In the genomic region with DNA sequence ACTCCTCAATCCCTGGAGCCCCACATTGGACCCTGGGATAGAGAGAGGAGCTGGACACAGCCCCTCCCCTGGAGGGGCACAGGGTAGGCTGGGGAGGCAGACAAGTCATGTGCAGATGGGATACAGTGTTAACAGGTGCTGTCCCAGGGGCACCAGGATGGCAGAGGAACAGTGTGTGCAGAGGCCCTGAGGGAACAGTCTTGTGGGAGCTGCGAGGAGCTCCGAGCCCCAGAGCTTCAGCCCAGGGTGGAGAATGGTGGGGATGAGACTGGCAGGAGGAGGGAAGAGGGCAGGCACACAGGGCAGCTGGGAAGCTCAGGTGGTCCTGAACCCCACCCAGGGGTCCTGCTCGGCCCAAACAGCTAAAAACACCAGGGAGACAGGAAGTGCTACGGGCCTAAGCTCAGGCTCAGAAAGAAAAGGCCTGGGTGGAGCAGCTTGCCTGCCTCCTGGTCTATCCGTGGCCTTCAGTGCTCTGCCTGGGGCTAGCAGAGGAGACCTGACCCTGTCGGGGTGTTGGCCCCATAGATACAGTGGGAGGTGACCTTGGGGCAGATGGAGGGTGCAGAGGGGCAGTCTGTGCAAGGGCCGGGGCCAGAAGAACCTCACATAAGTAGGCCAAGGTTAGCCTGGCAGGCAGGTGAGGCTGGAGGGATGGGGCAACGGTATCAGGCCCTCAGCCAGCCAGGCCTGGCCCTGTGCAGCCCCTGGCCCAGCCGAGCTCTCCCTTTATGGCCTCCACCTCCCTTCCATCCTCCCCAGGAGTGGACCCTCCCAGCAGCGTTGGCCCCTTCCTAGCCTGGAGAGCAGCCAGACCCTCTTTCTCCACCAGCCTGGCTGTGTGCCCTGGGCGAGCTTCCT, we compare ENCODE assay signal across 9 cellular contexts. TPM values are rescaled to one million over a fixed set of nuclear protein-coding genes. Genes with fewer than 3 reads are reported as not detected.
DNase-seq lines count a peak whose midpoint lies in the region; ATAC-seq, FAIRE-seq and TF ChIP-seq lines count a peak whose summit lies in the region.
"Had no signal": no experiment of that assay in that cellular context is flagged by ENCODE, and none has a peak within 500 bp of the region (broad histone marks: within the 10 kb centered on the region; RNA-seq: fewer than 3 reads in every experiment).

No MANE protein-coding gene starts in this region.

- no peaks in the 10 kb centered on the region for H3K27me3 Mint-ChIP-seq in astrocyte (ENCODE audit: low read depth, unreplicated experiment)

- peaks cover 13% of the 10 kb centered on the region for H4K20me1 ChIP-seq in astrocyte (ENCODE audit: insufficient read depth, low read length)

- H3K4me3 ChIP-seq in RWPE2 (ENCODE audit: severe bottlenecking) (no peak overlapping the region), astrocyte (ENCODE audit: insufficient read depth, low read depth, low read length) (no peak overlapping the region), lower lobe of right lung (no peak overlapping the region), suprapubic skin (peak overlapping the region; percentile 16)

- H3K27ac Mint-ChIP-seq in astrocyte (ENCODE audit: unreplicated experiment), result no peak overlapping the region

- H2AFZ ChIP-seq in astrocyte (ENCODE audit: low read depth, low read length), result peak overlapping the region; percentile 23

- FAIRE-seq in astrocyte (lab: Jason Lieb, UNC), result no peak

- DNase-seq in RWPE2 (ENCODE audit: low spot score) (peak; percentile 34), astrocyte (ENCODE audit: low read depth) (no peak), lower lobe of right lung (peak; percentile 39), suprapubic skin (ENCODE audit: low spot score in 2 of 2) (peak; percentile 31 to 49), GM13976 (ENCODE audit: low spot score) (no peak), T1000 (lab: John Stamatoyannopoulos, UW) (no peak)
- DNase-seq: cerebellar nuclear complex, NCI-H446 treated with DMSO at 0.1 percent for 48 hours had no signal

- H3K27ac ChIP-seq in RWPE2 (ENCODE audit: poor library complexity, severe bottlenecking) (no peak overlapping the region), astrocyte (ENCODE audit: low read depth, low read length) (no peak overlapping the region), lower lobe of right lung (peak overlapping the region; percentile 65), suprapubic skin (peak overlapping the region; percentile 67)

- no peaks in the 10 kb centered on the region for H3K4me1 Mint-ChIP-seq in astrocyte (ENCODE audit: low read depth, unreplicated experiment)

- peak overlapping the region; percentile 0 for H3K4me2 ChIP-seq in astrocyte (ENCODE audit: low read length)

- TF ChIP-seq POLR2A in suprapubic skin (IDR thresholded peaks at IDR 0.05), result no peak

- ATAC-seq in RWPE2 (ENCODE audit: low read depth) (no peak), lower lobe of right lung (peak in 1 of 2 donors; percentile 29), HG02623 (IDR thresholded peaks at IDR 0.05; ENCODE audit: unreplicated experiment) (no peak)

- peaks cover 2% of the 10 kb centered on the region for H3K36me3 Mint-ChIP-seq in astrocyte (ENCODE audit: low read depth, unreplicated experiment)

- TF ChIP-seq CTCF in RWPE2 (IDR thresholded peaks at IDR 0.05; ENCODE audit: poor library complexity, severe bottlenecking) (no peak), astrocyte (IDR thresholded peaks at IDR 0.05; ENCODE audit: insufficient read depth, low read depth, low read length) (no peak), lower lobe of right lung (IDR thresholded peaks at IDR 0.05) (no peak), suprapubic skin (IDR thresholded peaks at IDR 0.05) (no peak), GM13976 (IDR thresholded peaks at IDR 0.05; ENCODE audit: borderline replicate concordance, control extremely low read depth, extremely low read depth, insufficient read depth, missing control alignments) (no peak)

- no peaks in the 10 kb centered on the region for H3K4me1 ChIP-seq in RWPE2 (ENCODE audit: insufficient read depth, poor library complexity, severe bottlenecking)
- H3K4me1 ChIP-seq in astrocyte (ENCODE audit: insufficient read depth, low read length), result peaks cover 13% of the 10 kb centered on the region
- H3K4me1 ChIP-seq in lower lobe of right lung, result peaks cover 16% of the 10 kb centered on the region
- H3K4me1 ChIP-seq in suprapubic skin, result peaks cover 20% of the 10 kb centered on the region

- H3K9me3 ChIP-seq in RWPE2 (ENCODE audit: severe bottlenecking) (no peaks in the 10 kb centered on the region), astrocyte (ENCODE audit: insufficient read depth, low read depth, low read length) (no peaks in the 10 kb centered on the region), lower lobe of right lung (no peaks in the 10 kb centered on the region), suprapubic skin (no peaks in the 10 kb centered on the region)

- TF ChIP-seq EP300 in suprapubic skin (IDR thresholded peaks at IDR 0.05), result no peak

- H3K4me3 Mint-ChIP-seq in astrocyte (ENCODE audit: unreplicated experiment), result no peak overlapping the region

- intact Hi-C loops in lower lobe of right lung (cut with DNase I), result no loop called here

- H3K36me3 ChIP-seq in RWPE2 (ENCODE audit: low read depth), result no peaks in the 10 kb centered on the region
- no peaks in the 10 kb centered on the region for H3K36me3 ChIP-seq in astrocyte (ENCODE audit: insufficient read depth, low read length)
- H3K36me3 ChIP-seq in lower lobe of right lung, result no peaks in the 10 kb centered on the region
- H3K36me3 ChIP-seq in suprapubic skin, result no peaks in the 10 kb centered on the region

- H3K9ac ChIP-seq in astrocyte (ENCODE audit: low read length), result no peak overlapping the region

- H3K27me3 ChIP-seq in RWPE2 (ENCODE audit: insufficient read depth, poor library complexity, severe bottlenecking) (no peaks in the 10 kb centered on the region), astrocyte (ENCODE audit: insufficient read depth, low read length) (no peaks in the 10 kb centered on the region), lower lobe of right lung (ENCODE audit: low read depth) (no peaks in the 10 kb centered on the region), suprapubic skin (no peaks in the 10 kb centered on the region)

- in situ Hi-C loops in GM13976 (cut with MboI; ENCODE audit: low sequenced_read_pairs, unreplicated experiment), result no loop called here

- H3K79me2 ChIP-seq in astrocyte (ENCODE audit: insufficient read depth, low read length), result peaks cover 4% of the 10 kb centered on the region

- WGBS in suprapubic skin, result 74% methylated on average over 11 of the region's 11 CpGs

- H3K9me3 Mint-ChIP-seq in astrocyte (ENCODE audit: unreplicated experiment), result no peaks in the 10 kb centered on the region

RNA-seq across cellular contexts. Expression of a gene that starts 15.4 kb away (rescaled TPM):
- total RNA-seq in astrocyte, result 13.1 and 17.4 TPM in 2 replicates
- total RNA-seq in lower lobe of right lung, result 7.2 TPM
- total RNA-seq in suprapubic skin, result 1 to 10 TPM in 3 of 4 donors, under 1 TPM in 1; 0.87 to 2.0 (median 1.1) TPM

RNA-seq across cellular contexts. Expression of a gene that starts 20.4 kb away (rescaled TPM):
- total RNA-seq in astrocyte (0.67 and 1.3 TPM in 2 replicates), lower lobe of right lung (not detected), suprapubic skin (1 to 10 TPM in 1 of 4 donors, not detected in 3; 9.6 TPM)

RNA-seq across cellular contexts. Expression of a gene that starts 45.8 kb away (rescaled TPM):
- total RNA-seq in astrocyte, result 0.16 TPM in 1 of 2 replicates, not detected in the other
- total RNA-seq in lower lobe of right lung, result 5.5 TPM
- 1 to 10 TPM in 3 of 4 donors, under 1 TPM in 1; 0.34 to 2.4 (median 2.0) TPM for total RNA-seq in suprapubic skin

RNA-seq across cellular contexts. Expression of a gene that starts 48.0 kb away (rescaled TPM):
- total RNA-seq in astrocyte (not detected in 2 replicates), lower lobe of right lung (not detected), suprapubic skin (not detected)

Comparison
In these comparisons a context has a peak if more than half of its experiments do, and no peak if none do; other contexts are left out.
1. DNase-seq: peak in RWPE2 (single experiment), lower lobe of right lung (single experiment) and suprapubic skin (2 of 2); none in astrocyte (single experiment), GM13976 (single experiment) and T1000 (single experiment).
2. H3K27ac ChIP-seq: peak in lower lobe of right lung (single experiment) and suprapubic skin (single experiment); none in RWPE2 (single experiment) and astrocyte (single experiment).